In genomic region chr21:42929969-42930368, GRCh38 we compare ENCODE assay signal across 32 cellular contexts. TPM values are rescaled to one million over a fixed set of nuclear protein-coding genes. Genes with fewer than 3 reads are reported as not detected.
"Had no signal": no experiment of that assay in that cellular context is flagged by ENCODE, and none has a peak within 500 bp of the region (broad histone marks: within the 10 kb centered on the region; RNA-seq: fewer than 3 reads in every experiment).

No MANE protein-coding gene starts in this region.

- H3K9me3 ChIP-seq: esophagus squamous epithelium, gastroesophageal sphincter, heart left ventricle, lower lobe of right lung, sigmoid colon, testis, vagina had no signal

- H3K4me2 ChIP-seq: neural progenitor cell, smooth muscle cell had no signal

- H3K27me3 ChIP-seq: esophagus squamous epithelium, gastroesophageal sphincter, heart left ventricle, neural progenitor cell, sigmoid colon, testis, vagina had no signal

- H3K27ac Mint-ChIP-seq: activated CD8-positive, alpha-beta T cell treated with anti-CD3 and anti-CD28 coated beads, Interleukin-2, amount 10 ng/mL, durations not matched to agents 7 days and 5 days; activated T-helper 1 cell treated with anti-CD3 and anti-CD28 coated beads, Interleukin-12 subunit alpha, Interleukin-12 subunit beta, Interleukin-2, Interleukin-4 antibody, amounts not matched to agents 30 ng/mL and 10 ng/mL and 1 ng/mL, durations not matched to agents 14 hours and 24 hours and 36 hours; brain; mesothelial cell of epicardium; neural progenitor cell; type B pancreatic cell had no signal

- H2AFZ ChIP-seq: neural progenitor cell had no signal

- H3K4me3 Mint-ChIP-seq: activated CD8-positive, alpha-beta T cell treated with anti-CD3 and anti-CD28 coated beads, Interleukin-2, amount 10 ng/mL, durations not matched to agents 7 days and 5 days; activated T-helper 1 cell treated with anti-CD3 and anti-CD28 coated beads, Interleukin-12 subunit alpha, Interleukin-12 subunit beta, Interleukin-2, Interleukin-4 antibody, amounts not matched to agents 30 ng/mL and 10 ng/mL and 1 ng/mL, durations not matched to agents 14 hours and 24 hours and 36 hours; brain; effector memory CD8-positive, alpha-beta T cell; mesothelial cell of epicardium; naive thymus-derived CD8-positive, alpha-beta T cell; neural progenitor cell; type B pancreatic cell had no signal

- H3K4me1 ChIP-seq: gastroesophageal sphincter, lower lobe of right lung, neural progenitor cell, sigmoid colon, testis had no signal

- H3K4me3 ChIP-seq: esophagus squamous epithelium, gastroesophageal sphincter, heart left ventricle, lower lobe of right lung, neural progenitor cell, sigmoid colon, smooth muscle cell, testis, vagina had no signal

- H3K9ac ChIP-seq: neural progenitor cell had no signal

- H3K27me3 Mint-ChIP-seq: effector memory CD8-positive, alpha-beta T cell; naive thymus-derived CD8-positive, alpha-beta T cell; type B pancreatic cell had no signal

- H3K9me3 Mint-ChIP-seq: activated T-helper 1 cell treated with anti-CD3 and anti-CD28 coated beads, Interleukin-12 subunit alpha, Interleukin-12 subunit beta, Interleukin-2, Interleukin-4 antibody, amounts not matched to agents 30 ng/mL and 10 ng/mL and 1 ng/mL, durations not matched to agents 14 hours and 24 hours and 36 hours; effector memory CD8-positive, alpha-beta T cell; mesothelial cell of epicardium; naive thymus-derived CD8-positive, alpha-beta T cell; neural progenitor cell; type B pancreatic cell had no signal

- H3K36me3 ChIP-seq: esophagus squamous epithelium, gastroesophageal sphincter, heart left ventricle, lower lobe of right lung, neural progenitor cell, sigmoid colon, vagina, WERI-Rb-1 had no signal

- ATAC-seq: activated CD8-positive, alpha-beta T cell treated with anti-CD3 and anti-CD28 coated beads, Interleukin-2, amount 10 ng/mL, durations not matched to agents 7 days and 5 days; effector memory CD8-positive, alpha-beta T cell; gastroesophageal sphincter; heart left ventricle; left cardiac atrium; lower lobe of right lung; naive thymus-derived CD8-positive, alpha-beta T cell had no signal

- H3K36me3 Mint-ChIP-seq: naive thymus-derived CD8-positive, alpha-beta T cell had no signal

- DNase-seq: activated CD4-positive, alpha-beta T cell treated with anti-CD3 and anti-CD28 coated beads, Interleukin-2, amount 50 U/mL, for 1 hour; activated CD4-positive, CD25-positive, alpha-beta regulatory T cell treated with anti-CD3 and anti-CD28 coated beads, Interleukin-2, amount 50 U/mL, for 72 hours; activated CD8-positive, alpha-beta T cell treated with anti-CD3 and anti-CD28 coated beads, Interleukin-2, amount 10 ng/mL, durations not matched to agents 7 days and 5 days; activated gamma-delta T cell; activated naive CD4-positive, alpha-beta T cell treated with anti-CD3 and anti-CD28 coated beads, Interleukin-2, amount 50 U/mL, for 16 hours; anterior cingulate cortex; caudate nucleus; effector memory CD8-positive, alpha-beta T cell; esophagus squamous epithelium; heart left ventricle; islet precursor cell; left cardiac atrium; lower lobe of right lung; naive thymus-derived CD8-positive, alpha-beta T cell; posterior cingulate gyrus; retina; sigmoid colon; stimulated activated CD4-positive, alpha-beta T cell treated with anti-CD3 and anti-CD28 coated beads, Interleukin-2, amount 100 ng/mL, for 48 hours; stimulated activated CD8-positive, alpha-beta memory T cell treated with anti-CD3 and anti-CD28 coated beads, Interleukin-4, amount 100 ng/mL, for 48 hours; stimulated activated naive CD4-positive, alpha-beta T cell; testis; WERI-Rb-1 had no signal

- H3K27ac ChIP-seq: esophagus squamous epithelium, gastroesophageal sphincter, heart left ventricle, lower lobe of right lung, neural progenitor cell, sigmoid colon, testis, vagina, WERI-Rb-1 had no signal

RNA-seq across cellular contexts. Expression of gene ERVH48-1, which starts 4.5 kb away (rescaled TPM):
- total RNA-seq: dermis microvascular lymphatic vessel endothelial cell, gastroesophageal sphincter, heart left ventricle, left cardiac atrium, lower lobe of right lung, omental fat pad, sigmoid colon, vagina had no signal
